In the genomic region with DNA sequence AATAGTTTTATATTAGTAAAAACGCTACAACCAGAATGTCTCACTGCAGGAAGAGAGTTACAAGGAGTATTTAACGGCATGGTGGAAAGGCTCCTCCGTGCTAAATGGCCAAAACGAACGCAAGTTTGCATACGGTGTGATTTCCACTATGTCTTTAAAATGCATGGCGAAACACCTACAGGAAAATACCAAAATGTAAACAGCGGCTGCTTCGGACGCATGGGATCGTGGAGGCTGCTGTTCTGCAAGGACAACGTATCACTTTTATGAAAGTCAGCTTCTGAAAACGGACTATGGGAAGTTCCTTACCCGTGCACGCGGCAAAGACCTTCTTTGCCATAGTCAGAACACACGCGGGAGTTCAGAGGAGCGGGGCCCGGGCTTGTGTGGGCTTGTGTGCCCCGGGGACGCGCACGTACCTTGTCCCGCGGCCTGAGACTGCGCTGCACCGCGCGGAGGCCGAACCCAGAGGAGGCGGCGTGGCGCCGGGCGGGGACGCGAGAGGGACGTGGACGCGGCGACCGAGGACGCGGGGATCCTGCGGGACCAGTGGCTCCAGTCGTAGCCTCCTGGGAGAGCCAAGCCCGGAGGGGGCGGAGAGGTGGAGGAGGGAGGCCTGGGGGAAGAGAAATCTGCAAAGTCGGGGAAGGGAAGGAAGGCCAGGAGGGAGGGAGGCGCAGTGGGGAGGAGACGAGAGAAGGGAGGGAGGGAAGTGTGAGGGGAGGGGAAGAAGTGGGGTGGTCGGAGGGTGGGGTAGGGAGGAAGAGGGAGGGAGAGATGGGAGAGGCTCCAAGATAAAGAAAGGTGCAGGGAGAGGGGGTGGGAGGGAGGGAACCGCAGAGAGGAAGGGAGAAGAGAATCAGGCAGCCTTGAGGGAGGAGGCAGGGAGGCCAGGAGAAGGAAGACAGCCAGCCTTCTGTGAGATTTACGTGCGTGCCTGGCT, we compare ENCODE assay signal across 1 cellular context.
A peak's percentile ranks its signal among the peaks of the same experiment; 100 is the strongest.
TF ChIP-seq lines count a peak whose summit lies in the region.

TSS of gene CMBL (minus strand) at position 697 of the 943 bp plus-strand sequence. CDS start 17,140 bp downstream, outside the sequence.

TF ChIP-seq in HepG2, 621 proteins besides CTCF, POLR2A, EP300 and RAD21 (continued from another document and continues in another):
- TF ChIP-seq KIAA2018 (CRISPR knock-in tag; IDR thresholded peaks at IDR 0.05; ENCODE audit: borderline replicate concordance) (no peak), ZSCAN31 (CRISPR knock-in tag; IDR thresholded peaks at IDR 0.05; ENCODE audit: low read depth) (peak; percentile 82), ARHGAP35 (CRISPR knock-in tag; IDR thresholded peaks at IDR 0.05; ENCODE audit: borderline replicate concordance) (no peak; the same call in 1 of the 2 replicates), NCOA1 (CRISPR knock-in tag; IDR thresholded peaks at IDR 0.05) (no peak), ZNF264 (CRISPR knock-in tag; IDR thresholded peaks at IDR 0.05) (no peak), TFDP1 (CRISPR knock-in tag; IDR thresholded peaks at IDR 0.05; ENCODE audit: borderline replicate concordance) (peak; percentile 62; the same call in 1 of the 2 replicates), SMYD3 (CRISPR knock-in tag; IDR thresholded peaks at IDR 0.05) (no peak), ZNF564 (CRISPR knock-in tag; IDR thresholded peaks at IDR 0.05) (0 out of 2 replicates have a peak, but pooled peaks have one; percentile 51), RBFOX2 (IDR thresholded peaks at IDR 0.05; ENCODE audit: low read depth, low read length) (peak; percentile 85), ZNF775 (CRISPR knock-in tag; IDR thresholded peaks at IDR 0.05; ENCODE audit: borderline replicate concordance) (no peak), ZNF354B (CRISPR knock-in tag; IDR thresholded peaks at IDR 0.05) (no peak), ZNF782 (CRISPR knock-in tag; IDR thresholded peaks at IDR 0.05; ENCODE audit: borderline replicate concordance) (no peak; the same call in 1 of the 2 replicates), RORA (CRISPR knock-in tag; IDR thresholded peaks at IDR 0.05) (no peak), RNF219 (CRISPR knock-in tag; IDR thresholded peaks at IDR 0.05) (no peak), ZBTB2 (CRISPR knock-in tag; IDR thresholded peaks at IDR 0.05; ENCODE audit: low read depth) (no peak), ZNF292 (CRISPR knock-in tag; IDR thresholded peaks at IDR 0.05; ENCODE audit: borderline replicate concordance, low read depth) (no peak), ZNF275 (CRISPR knock-in tag; IDR thresholded peaks at IDR 0.05; ENCODE audit: borderline replicate concordance) (no peak), ZNF382 (CRISPR knock-in tag; IDR thresholded peaks at IDR 0.05; ENCODE audit: borderline replicate concordance) (no peak), ZNF546 (CRISPR knock-in tag; conservative IDR thresholded peaks at IDR 0.05) (no peak), ZNF44 (CRISPR knock-in tag; IDR thresholded peaks at IDR 0.05) (no peak), HMG20A (CRISPR knock-in tag; IDR thresholded peaks at IDR 0.05; ENCODE audit: borderline replicate concordance) (no peak), GABPB1 (CRISPR knock-in tag; IDR thresholded peaks at IDR 0.05) (peak; percentile 69; the same call in 1 of the 2 replicates), ZNF143 (CRISPR knock-in tag; IDR thresholded peaks at IDR 0.05) (no peak), WIZ (CRISPR knock-in tag; IDR thresholded peaks at IDR 0.05) (no peak), ATAD3A (CRISPR knock-in tag; IDR thresholded peaks at IDR 0.05) (no peak), PAF1 (CRISPR knock-in tag; IDR thresholded peaks at IDR 0.05) (no peak), RXRB (CRISPR knock-in tag; IDR thresholded peaks at IDR 0.05; ENCODE audit: borderline replicate concordance) (0 out of 2 replicates have a peak, but pooled peaks have one; percentile 12), ZNF556 (CRISPR knock-in tag; IDR thresholded peaks at IDR 0.05; ENCODE audit: borderline replicate concordance) (0 out of 2 replicates have a peak, but pooled peaks have one; percentile 32), KDM1A (CRISPR knock-in tag; IDR thresholded peaks at IDR 0.05) (no peak), ZBTB1 (CRISPR knock-in tag; IDR thresholded peaks at IDR 0.05; ENCODE audit: borderline replicate concordance) (no peak)
- TF ChIP-seq, protein P1, sequence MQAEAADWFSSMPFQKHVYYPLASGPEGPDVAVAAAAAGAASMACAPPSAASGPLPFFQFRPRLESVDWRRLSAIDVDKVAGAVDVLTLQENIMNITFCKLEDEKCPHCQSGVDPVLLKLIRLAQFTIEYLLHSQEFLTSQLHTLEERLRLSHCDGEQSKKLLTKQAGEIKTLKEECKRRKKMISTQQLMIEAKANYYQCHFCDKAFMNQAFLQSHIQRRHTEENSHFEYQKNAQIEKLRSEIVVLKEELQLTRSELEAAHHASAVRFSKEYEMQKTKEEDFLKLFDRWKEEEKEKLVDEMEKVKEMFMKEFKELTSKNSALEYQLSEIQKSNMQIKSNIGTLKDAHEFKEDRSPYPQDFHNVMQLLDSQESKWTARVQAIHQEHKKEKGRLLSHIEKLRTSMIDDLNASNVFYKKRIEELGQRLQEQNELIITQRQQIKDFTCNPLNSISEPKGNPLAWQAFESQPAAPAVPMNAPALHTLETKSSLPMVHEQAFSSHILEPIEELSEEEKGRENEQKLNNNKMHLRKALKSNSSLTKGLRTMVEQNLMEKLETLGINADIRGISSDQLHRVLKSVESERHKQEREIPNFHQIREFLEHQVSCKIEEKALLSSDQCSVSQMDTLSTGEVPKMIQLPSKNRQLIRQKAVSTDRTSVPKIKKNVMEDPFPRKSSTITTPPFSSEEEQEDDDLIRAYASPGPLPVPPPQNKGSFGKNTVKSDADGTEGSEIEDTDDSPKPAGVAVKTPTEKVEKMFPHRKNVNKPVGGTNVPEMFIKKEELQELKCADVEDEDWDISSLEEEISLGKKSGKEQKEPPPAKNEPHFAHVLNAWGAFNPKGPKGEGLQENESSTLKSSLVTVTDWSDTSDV (CRISPR knock-in tag; IDR thresholded peaks at IDR 0.05), result no peak
- TF ChIP-seq, protein P2, sequence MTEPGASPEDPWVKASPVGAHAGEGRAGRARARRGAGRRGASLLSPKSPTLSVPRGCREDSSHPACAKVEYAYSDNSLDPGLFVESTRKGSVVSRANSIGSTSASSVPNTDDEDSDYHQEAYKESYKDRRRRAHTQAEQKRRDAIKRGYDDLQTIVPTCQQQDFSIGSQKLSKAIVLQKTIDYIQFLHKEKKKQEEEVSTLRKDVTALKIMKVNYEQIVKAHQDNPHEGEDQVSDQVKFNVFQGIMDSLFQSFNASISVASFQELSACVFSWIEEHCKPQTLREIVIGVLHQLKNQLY (CRISPR knock-in tag; IDR thresholded peaks at IDR 0.05), result no peak
